8 cellular contexts compared by ENCODE assay signal in genomic region chr14:20469890-20470858, GRCh38. TPM values are rescaled to one million over a fixed set of nuclear protein-coding genes. Genes with fewer than 3 reads are reported as not detected.
DNase-seq lines count a peak whose midpoint lies in the region; TF ChIP-seq lines count a peak whose summit lies in the region.

No MANE protein-coding gene starts in this region.

- peak; percentile 60 for DNase-seq in GM12865 (ENCODE audit: low read depth)
- peak; percentile 80 for DNase-seq in HCEC 1CT
- DNase-seq in M059J (ENCODE audit: low read depth): peak; percentile 84
- peak; percentile 51 for DNase-seq in T-helper 22 cell (ENCODE audit: low read depth)
- DNase-seq in brain microvascular endothelial cell: peak; percentile 62
- DNase-seq in iPS-NIHi7 (ENCODE audit: extremely low spot score): peak; percentile 31
- DNase-seq in stimulated activated CD4-positive, alpha-beta T cell treated with anti-CD3 and anti-CD28 coated beads, Interleukin-12 subunit alpha, Interleukin-12 subunit beta, amount 100 ng/mL, for 24 hours (ENCODE audit: low read depth in 2 of 2): peak; percentile 49 to 55
- no peak for DNase-seq in COLO829 (ENCODE audit: low spot score)

- peak overlapping the region; percentile 82 for H3K27ac ChIP-seq in brain microvascular endothelial cell

- peaks cover 26% of the 10 kb centered on the region for H3K36me3 ChIP-seq in brain microvascular endothelial cell (replicated peaks)

- in situ Hi-C loops in brain microvascular endothelial cell (cut with HindIII; ENCODE audit: low pct_ligation_motif_present, low sequenced_read_pairs): no loop called here

- H3K4me3 ChIP-seq in GM12865 (ENCODE audit: low read depth, low read length): peak overlapping the region; percentile 84
- H3K4me3 ChIP-seq in brain microvascular endothelial cell (ENCODE audit: low read depth, low read length): peak overlapping the region; percentile 99

- no peak for TF ChIP-seq CTCF in GM12865 (IDR thresholded peaks at IDR 0.05; ENCODE audit: insufficient read depth, low read depth, low read length, missing control alignments)
- no peak for TF ChIP-seq CTCF in brain microvascular endothelial cell (IDR thresholded peaks at IDR 0.05; ENCODE audit: low read depth, low read length, missing control alignments)

- no peaks in the 10 kb centered on the region for H3K27me3 ChIP-seq in brain microvascular endothelial cell (replicated peaks)

RNA-seq across cellular contexts. Expression of gene PNP, which starts 1.0 kb away (rescaled TPM):
- 79.3 and 84.2 TPM in 2 replicates for total RNA-seq in M059J (2014; rRNA removed; shearing (Covaris generic))

RNA-seq across cellular contexts. Expression of gene PIP4P1, which starts 8.9 kb away (rescaled TPM):
- 23.8 and 27.2 TPM in 2 replicates for total RNA-seq in M059J (2014; rRNA removed; shearing (Covaris generic))

RNA-seq across cellular contexts. Expression of gene APEX1, which starts 15.1 kb away (rescaled TPM):
- 46.0 and 64.7 TPM in 2 replicates for total RNA-seq in M059J (2014; rRNA removed; shearing (Covaris generic))

RNA-seq across cellular contexts. Expression of gene OSGEP, which starts 15.6 kb away (rescaled TPM):
- 61.5 and 70.0 TPM in 2 replicates for total RNA-seq in M059J (2014; rRNA removed; shearing (Covaris generic))

RNA-seq across cellular contexts. Expression of gene KLHL33, which starts 34.2 kb away (rescaled TPM):
- total RNA-seq in M059J (2014; rRNA removed; shearing (Covaris generic)): not detected in 2 replicates
